ENCODE assay signal across 29 cellular contexts in the genomic region with DNA sequence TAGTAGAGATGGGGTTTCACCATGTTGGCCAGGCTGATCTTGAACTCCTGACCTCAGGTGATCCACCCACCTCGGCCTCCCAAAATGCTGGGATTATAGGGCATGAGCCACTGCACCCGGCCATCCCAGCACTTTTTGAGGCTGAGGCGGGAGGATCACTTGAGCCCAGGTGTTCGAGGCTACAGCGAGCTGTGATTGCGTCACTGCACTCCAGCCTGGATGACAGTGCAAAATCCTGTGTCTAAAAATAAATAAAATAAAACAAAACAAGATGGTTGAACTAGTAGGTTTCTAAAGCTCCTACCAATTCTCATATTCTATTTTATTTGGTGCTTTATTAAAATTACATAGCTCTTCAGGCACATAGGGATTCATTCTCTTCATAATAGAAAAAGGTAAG.
"Had no signal": no experiment of that assay in that cellular context is flagged by ENCODE, and none has a peak within 500 bp of the region (broad histone marks: within the 10 kb centered on the region; RNA-seq: fewer than 3 reads in every experiment).

No MANE protein-coding gene starts in this region.

- DNase-seq: activated CD4-positive, alpha-beta memory T cell treated with anti-CD3 and anti-CD28 coated beads, Interleukin-2, amount 10 ng/mL, durations not matched to agents 7 days and 5 days; activated CD4-positive, alpha-beta T cell treated with anti-CD3 and anti-CD28 coated beads for 1 hour; activated CD4-positive, alpha-beta T cell treated with anti-CD3 and anti-CD28 coated beads for 4 hours; activated CD4-positive, alpha-beta T cell treated with anti-CD3 and anti-CD28 coated beads, Interleukin-2, amount 10 ng/mL, durations not matched to agents 7 days and 5 days; activated CD4-positive, alpha-beta T cell treated with anti-CD3 and anti-CD28 coated beads, Interleukin-2, amount 50 U/mL, for 4 hours; activated CD8-positive, alpha-beta memory T cell treated with anti-CD3 and anti-CD28 coated beads, Interleukin-2, amount 50 U/mL, for 48 hours; activated gamma-delta T cell; activated naive CD4-positive, alpha-beta T cell; activated naive CD4-positive, alpha-beta T cell treated with anti-CD3 and anti-CD28 coated beads, Interleukin-2, amount 10 ng/mL, durations not matched to agents 7 days and 5 days; activated naive CD8-positive, alpha-beta T cell treated with anti-CD3 and anti-CD28 coated beads, Interleukin-2, amount 10 ng/mL, durations not matched to agents 7 days and 5 days; activated T-cell treated with anti-CD3 and anti-CD28 coated beads for 4 hours; activated T-cell treated with anti-CD3 and anti-CD28 coated beads, Interleukin-2, amount 50 U/mL, for 24 hours; activated T-cell treated with anti-CD3 and anti-CD28 coated beads, Interleukin-2, amount 50 U/mL, for 72 hours; central memory CD4-positive, alpha-beta T cell; cerebellar nuclear complex; colonic mucosa; effector CD8-positive, alpha-beta T cell; esophagus squamous epithelium; foreskin fibroblast; head of caudate nucleus; T-helper 2 cell had no signal

- H3K27me3 ChIP-seq: ascending aorta, breast epithelium, cardiac muscle cell, colonic mucosa had no signal

- FAIRE-seq: endometrium, endothelial cell of umbilical vein, frontal cortex had no signal

- H3K9me3 ChIP-seq: ascending aorta, colonic mucosa, esophagus squamous epithelium had no signal

- H3K27ac ChIP-seq: ascending aorta, breast epithelium, cardiac muscle cell, colonic mucosa, epithelial cell of prostate, esophagus squamous epithelium had no signal

- H3K4me1 ChIP-seq: ascending aorta, breast epithelium, colonic mucosa, esophagus squamous epithelium had no signal

- H3K4me3 ChIP-seq: ascending aorta, breast epithelium, cardiac muscle cell, colonic mucosa, esophagus squamous epithelium had no signal

- H3K36me3 ChIP-seq: ascending aorta, breast epithelium, cardiac muscle cell, colonic mucosa, esophagus squamous epithelium had no signal

- ATAC-seq: activated naive CD4-positive, alpha-beta T cell treated with anti-CD3 and anti-CD28 coated beads, Interleukin-2, amount 50 U/mL, for 72 hours; activated T-cell treated with anti-CD3 and anti-CD28 coated beads, Interleukin-2, amount 50 U/mL, for 72 hours had no signal
